Comparison of ENCODE assay signal across 2 cellular contexts in the genomic region with DNA sequence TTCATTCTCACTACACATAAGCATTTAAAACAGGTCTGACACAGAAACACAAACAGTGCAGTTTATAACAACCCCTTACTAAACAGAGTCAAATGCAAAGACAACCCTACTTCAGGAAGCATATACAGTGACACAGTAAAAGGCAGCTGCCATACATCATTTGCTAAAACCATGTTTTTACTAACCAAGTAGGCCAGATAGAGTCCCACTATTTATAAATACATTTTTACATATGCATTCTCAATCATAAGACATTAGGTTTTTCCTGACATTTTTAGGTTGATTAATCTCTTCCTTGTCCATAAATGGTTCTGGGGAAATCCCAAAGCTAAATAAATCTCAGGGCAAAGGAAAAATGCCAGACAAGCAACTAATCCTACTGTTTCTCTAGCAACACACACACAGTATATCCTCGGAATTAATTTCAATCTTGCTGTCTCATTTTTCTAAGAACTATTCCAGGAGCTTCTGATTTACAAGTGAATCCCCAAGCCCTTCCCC.
TF ChIP-seq lines count a peak whose summit lies in the region.

No MANE protein-coding gene starts in this region.

TF ChIP-seq in GM23338, 12 proteins besides CTCF, POLR2A, EP300 and RAD21:
- no peak for TF ChIP-seq ZNF114 (CRISPR knock-in tag; IDR thresholded peaks at IDR 0.05)
- TF ChIP-seq ZNF331 (CRISPR knock-in tag; IDR thresholded peaks at IDR 0.05; ENCODE audit: low read depth) = no peak
- TF ChIP-seq, protein P1, sequence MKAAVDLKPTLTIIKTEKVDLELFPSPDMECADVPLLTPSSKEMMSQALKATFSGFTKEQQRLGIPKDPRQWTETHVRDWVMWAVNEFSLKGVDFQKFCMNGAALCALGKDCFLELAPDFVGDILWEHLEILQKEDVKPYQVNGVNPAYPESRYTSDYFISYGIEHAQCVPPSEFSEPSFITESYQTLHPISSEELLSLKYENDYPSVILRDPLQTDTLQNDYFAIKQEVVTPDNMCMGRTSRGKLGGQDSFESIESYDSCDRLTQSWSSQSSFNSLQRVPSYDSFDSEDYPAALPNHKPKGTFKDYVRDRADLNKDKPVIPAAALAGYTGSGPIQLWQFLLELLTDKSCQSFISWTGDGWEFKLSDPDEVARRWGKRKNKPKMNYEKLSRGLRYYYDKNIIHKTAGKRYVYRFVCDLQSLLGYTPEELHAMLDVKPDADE (IDR thresholded peaks at IDR 0.05) = no peak
TF ChIP-seq in GM23338: peak in this region for 0.

TF ChIP-seq in GM12878, 131 proteins besides CTCF, POLR2A, EP300 and RAD21:
- TF ChIP-seq WRNIP1 (IDR thresholded peaks at IDR 0.05; ENCODE audit: borderline replicate concordance, low read depth, low read length) (no peak), LARP7 (IDR thresholded peaks at IDR 0.05) (no peak), ZSCAN29 (IDR thresholded peaks at IDR 0.05) (no peak), ETV6 (conservative IDR thresholded peaks at IDR 0.05 in 1 of 2, IDR thresholded peaks at IDR 0.05 in 1 of 2; ENCODE audit: borderline replicate concordance in 1 of 2, low read depth in 1 of 2) (no peak), KAT2A (conservative IDR thresholded peaks at IDR 0.05; ENCODE audit: control insufficient read depth, low read depth, low read length) (no peak)
- TF ChIP-seq, protein P2, sequence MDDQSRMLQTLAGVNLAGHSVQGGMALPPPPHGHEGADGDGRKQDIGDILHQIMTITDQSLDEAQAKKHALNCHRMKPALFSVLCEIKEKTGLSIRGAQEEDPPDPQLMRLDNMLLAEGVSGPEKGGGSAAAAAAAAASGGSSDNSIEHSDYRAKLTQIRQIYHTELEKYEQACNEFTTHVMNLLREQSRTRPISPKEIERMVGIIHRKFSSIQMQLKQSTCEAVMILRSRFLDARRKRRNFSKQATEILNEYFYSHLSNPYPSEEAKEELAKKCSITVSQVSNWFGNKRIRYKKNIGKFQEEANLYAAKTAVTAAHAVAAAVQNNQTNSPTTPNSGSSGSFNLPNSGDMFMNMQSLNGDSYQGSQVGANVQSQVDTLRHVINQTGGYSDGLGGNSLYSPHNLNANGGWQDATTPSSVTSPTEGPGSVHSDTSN (IDR thresholded peaks at IDR 0.05; ENCODE audit: insufficient replicate concordance, low read depth, low read length) = no peak
- TF ChIP-seq, protein P3, sequence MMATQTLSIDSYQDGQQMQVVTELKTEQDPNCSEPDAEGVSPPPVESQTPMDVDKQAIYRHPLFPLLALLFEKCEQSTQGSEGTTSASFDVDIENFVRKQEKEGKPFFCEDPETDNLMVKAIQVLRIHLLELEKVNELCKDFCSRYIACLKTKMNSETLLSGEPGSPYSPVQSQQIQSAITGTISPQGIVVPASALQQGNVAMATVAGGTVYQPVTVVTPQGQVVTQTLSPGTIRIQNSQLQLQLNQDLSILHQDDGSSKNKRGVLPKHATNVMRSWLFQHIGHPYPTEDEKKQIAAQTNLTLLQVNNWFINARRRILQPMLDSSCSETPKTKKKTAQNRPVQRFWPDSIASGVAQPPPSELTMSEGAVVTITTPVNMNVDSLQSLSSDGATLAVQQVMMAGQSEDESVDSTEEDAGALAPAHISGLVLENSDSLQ (IDR thresholded peaks at IDR 0.05) = no peak
